Comparison of ENCODE assay signal across 8 cellular contexts in the genomic region with DNA sequence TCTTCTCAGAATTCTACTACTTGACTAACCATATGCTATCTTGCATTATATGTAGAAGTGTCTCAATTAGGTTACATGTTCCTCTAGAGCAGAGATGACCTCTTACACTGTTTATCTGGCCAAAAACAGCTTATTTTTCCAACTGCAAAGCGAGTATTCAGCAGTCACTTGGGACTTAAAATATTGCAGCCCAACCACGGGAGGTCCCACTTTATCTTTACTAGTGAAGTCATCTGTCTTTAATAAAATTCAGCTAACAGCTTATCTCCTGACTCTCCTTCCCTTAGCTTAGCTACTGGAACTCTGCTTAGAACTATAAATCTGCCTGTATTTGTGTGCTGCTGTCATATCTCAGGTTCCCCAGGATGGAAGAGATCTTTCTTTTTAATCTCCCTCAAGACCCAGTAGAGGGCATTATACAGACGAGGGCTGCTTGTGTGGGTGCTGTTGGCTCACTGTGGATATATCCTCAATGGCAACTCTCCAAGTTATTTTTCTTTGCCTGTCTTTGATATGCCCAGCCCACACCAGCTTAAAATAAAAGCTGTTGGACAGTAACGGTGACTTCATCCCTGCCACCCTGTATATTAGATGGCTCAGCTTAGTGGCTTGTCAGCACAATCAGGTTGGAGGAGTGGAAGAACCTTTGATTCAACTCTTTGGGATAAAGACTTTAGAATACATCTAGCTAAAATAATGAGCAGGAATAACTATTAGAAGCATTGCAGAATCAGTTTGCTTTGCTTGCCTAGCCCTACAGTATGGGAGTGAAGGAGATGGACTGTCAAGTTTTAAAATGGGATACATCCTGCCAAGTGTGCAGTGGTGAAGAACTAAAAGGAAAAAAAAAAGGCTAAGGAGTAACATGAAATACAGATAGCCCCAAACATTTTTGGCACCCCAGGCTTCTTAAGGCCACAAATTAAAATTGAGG. TPM values are rescaled to one million over a fixed set of nuclear protein-coding genes. Genes with fewer than 3 reads are reported as not detected.
DNase-seq lines count a peak whose midpoint lies in the region; ATAC-seq and FAIRE-seq lines count a peak whose summit lies in the region.

No MANE protein-coding gene starts in this region.

- peaks cover 77% of the 10 kb centered on the region for H3K4me1 Mint-ChIP-seq in activated CD4-positive, alpha-beta T cell treated with anti-CD3 and anti-CD28 coated beads, Interleukin-2, amount 10 ng/mL, durations not matched to agents 7 days and 5 days
- peaks cover 74% of the 10 kb centered on the region for H3K4me1 Mint-ChIP-seq in dendritic cell treated with granulocyte-macrophage colony-stimulating factor and Interleukin-4, amounts not matched to agents 40 ng/mL and 50 ng/mL, for 4 days (ENCODE audit: low read depth)

- no peaks in the 10 kb centered on the region for H3K9me3 Mint-ChIP-seq in activated CD4-positive, alpha-beta T cell treated with anti-CD3 and anti-CD28 coated beads, Interleukin-2, amount 10 ng/mL, durations not matched to agents 7 days and 5 days
- H3K9me3 Mint-ChIP-seq in dendritic cell treated with granulocyte-macrophage colony-stimulating factor and Interleukin-4, amounts not matched to agents 40 ng/mL and 50 ng/mL, for 4 days: no peaks in the 10 kb centered on the region

- FAIRE-seq in RCC 7860 (lab: Jason Lieb, UNC): peak; percentile 67

- intact Hi-C loops in dendritic cell treated with granulocyte-macrophage colony-stimulating factor and Interleukin-4, amounts not matched to agents 40 ng/mL and 50 ng/mL, for 4 days (cut with micrococcal nuclease): loop anchor here (2.0 to 5.0 kb wide), 3 partner anchors 41 to 158 kb away; a partner anchor contains a TSS

- CTCF ChIA-PET in activated CD4-positive, alpha-beta T cell treated with anti-CD3 and anti-CD28 coated beads, Interleukin-2, amount 10 ng/mL, durations not matched to agents 7 days and 5 days (lab: Charles Lee): interaction anchor here (0.6 to 4.1 kb wide), 7 partner anchors 8 to 179 kb away, joined by 3 to 22 read pairs (median 3); a partner anchor contains a TSS

- H3K4me3 Mint-ChIP-seq in activated CD4-positive, alpha-beta T cell treated with anti-CD3 and anti-CD28 coated beads, Interleukin-2, amount 10 ng/mL, durations not matched to agents 7 days and 5 days: no peak overlapping the region
- H3K4me3 Mint-ChIP-seq in dendritic cell treated with granulocyte-macrophage colony-stimulating factor and Interleukin-4, amounts not matched to agents 40 ng/mL and 50 ng/mL, for 4 days: no peak overlapping the region

- no peak overlapping the region for H3K4me3 ChIP-seq in mucosa of rectum (ENCODE audit: low read length in 2 of 2)

- H3K36me3 ChIP-seq in mucosa of rectum (ENCODE audit: control insufficient read depth in 2 of 2, insufficient read depth in 2 of 2, low read length in 2 of 2): peaks cover 23 to 45% of the 10 kb centered on the region in 2 donors

- peak overlapping the region; percentile 51 for H3K27ac Mint-ChIP-seq in activated CD4-positive, alpha-beta T cell treated with anti-CD3 and anti-CD28 coated beads, Interleukin-2, amount 10 ng/mL, durations not matched to agents 7 days and 5 days
- H3K27ac Mint-ChIP-seq in dendritic cell treated with granulocyte-macrophage colony-stimulating factor and Interleukin-4, amounts not matched to agents 40 ng/mL and 50 ng/mL, for 4 days: peak overlapping the region; percentile 56

- no peak for DNase-seq in activated CD4-positive, alpha-beta T cell treated with anti-CD3 and anti-CD28 coated beads, Interleukin-2, amount 10 ng/mL, durations not matched to agents 7 days and 5 days
- no peak for DNase-seq in activated CD4-positive, alpha-beta T cell treated with anti-CD3 and anti-CD28 coated beads for 1 hour
- peak; percentile 87 for DNase-seq in RCC 7860 (ENCODE audit: low spot score)
- no peak for DNase-seq in stimulated activated CD4-positive, alpha-beta T cell treated with anti-CD3 and anti-CD28 coated beads, Interleukin-4, amount 100 ng/mL, for 24 hours
- DNase-seq in stimulated activated CD4-positive, alpha-beta T cell treated with anti-CD3 and anti-CD28 coated beads, Interleukin-12 subunit alpha, Interleukin-12 subunit beta, amount 100 ng/mL, for 4 hours: no peak

- no peaks in the 10 kb centered on the region for H3K27me3 ChIP-seq in mucosa of rectum (ENCODE audit: control insufficient read depth in 2 of 2, insufficient read depth in 2 of 2, low read length in 2 of 2)

- H3K4me1 ChIP-seq in mucosa of rectum (ENCODE audit: control insufficient read depth in 2 of 2, insufficient read depth in 2 of 2, low read length in 2 of 2): peaks cover 18 to 33% of the 10 kb centered on the region in 2 donors

- POLR2A ChIA-PET in activated CD4-positive, alpha-beta T cell treated with anti-CD3 and anti-CD28 coated beads, Interleukin-2, amount 10 ng/mL, durations not matched to agents 7 days and 5 days (lab: Charles Lee): interaction anchor here (0.6 to 0.7 kb wide), 2 partner anchors 68 to 155 kb away, joined by 3 to 5 read pairs; no protein-coding TSS in a partner anchor

- peak overlapping the region in 1 of 2 donors; percentile 36 for H3K9ac ChIP-seq in mucosa of rectum (ENCODE audit: low read depth in 1 of 2, low read length in 2 of 2)

- H3K27me3 Mint-ChIP-seq in activated CD4-positive, alpha-beta T cell treated with anti-CD3 and anti-CD28 coated beads, Interleukin-2, amount 10 ng/mL, durations not matched to agents 7 days and 5 days: no peaks in the 10 kb centered on the region
- no peaks in the 10 kb centered on the region for H3K27me3 Mint-ChIP-seq in dendritic cell treated with granulocyte-macrophage colony-stimulating factor and Interleukin-4, amounts not matched to agents 40 ng/mL and 50 ng/mL, for 4 days

- no peaks in the 10 kb centered on the region for H3K9me3 ChIP-seq in mucosa of rectum (ENCODE audit: control insufficient read depth in 2 of 2, low read length in 2 of 2)

- peak overlapping the region; percentile 45 to 67 for H3K27ac ChIP-seq in mucosa of rectum (ENCODE audit: low read depth in 2 of 2, low read length in 2 of 2)

- no peak for ATAC-seq in GM19023 (IDR thresholded peaks at IDR 0.05; ENCODE audit: unreplicated experiment)

- peaks cover 72% of the 10 kb centered on the region for H3K36me3 Mint-ChIP-seq in activated CD4-positive, alpha-beta T cell treated with anti-CD3 and anti-CD28 coated beads, Interleukin-2, amount 10 ng/mL, durations not matched to agents 7 days and 5 days (ENCODE audit: low read depth)
- H3K36me3 Mint-ChIP-seq in dendritic cell treated with granulocyte-macrophage colony-stimulating factor and Interleukin-4, amounts not matched to agents 40 ng/mL and 50 ng/mL, for 4 days (ENCODE audit: low read depth): peaks cover 88% of the 10 kb centered on the region

RNA-seq across cellular contexts. Expression of a gene that starts 9.6 kb away (rescaled TPM):
- 100 to 1,000 TPM; 192 to 193 TPM for total RNA-seq in activated CD4-positive, alpha-beta T cell treated with anti-CD3 and anti-CD28 coated beads, Interleukin-2, amount 10 ng/mL, durations not matched to agents 7 days and 5 days

RNA-seq across cellular contexts. Expression of a gene that starts 40.4 kb away (rescaled TPM):
- total RNA-seq in activated CD4-positive, alpha-beta T cell treated with anti-CD3 and anti-CD28 coated beads, Interleukin-2, amount 10 ng/mL, durations not matched to agents 7 days and 5 days: 100 to 1,000 TPM; 260 to 311 TPM
